In the genomic region with DNA sequence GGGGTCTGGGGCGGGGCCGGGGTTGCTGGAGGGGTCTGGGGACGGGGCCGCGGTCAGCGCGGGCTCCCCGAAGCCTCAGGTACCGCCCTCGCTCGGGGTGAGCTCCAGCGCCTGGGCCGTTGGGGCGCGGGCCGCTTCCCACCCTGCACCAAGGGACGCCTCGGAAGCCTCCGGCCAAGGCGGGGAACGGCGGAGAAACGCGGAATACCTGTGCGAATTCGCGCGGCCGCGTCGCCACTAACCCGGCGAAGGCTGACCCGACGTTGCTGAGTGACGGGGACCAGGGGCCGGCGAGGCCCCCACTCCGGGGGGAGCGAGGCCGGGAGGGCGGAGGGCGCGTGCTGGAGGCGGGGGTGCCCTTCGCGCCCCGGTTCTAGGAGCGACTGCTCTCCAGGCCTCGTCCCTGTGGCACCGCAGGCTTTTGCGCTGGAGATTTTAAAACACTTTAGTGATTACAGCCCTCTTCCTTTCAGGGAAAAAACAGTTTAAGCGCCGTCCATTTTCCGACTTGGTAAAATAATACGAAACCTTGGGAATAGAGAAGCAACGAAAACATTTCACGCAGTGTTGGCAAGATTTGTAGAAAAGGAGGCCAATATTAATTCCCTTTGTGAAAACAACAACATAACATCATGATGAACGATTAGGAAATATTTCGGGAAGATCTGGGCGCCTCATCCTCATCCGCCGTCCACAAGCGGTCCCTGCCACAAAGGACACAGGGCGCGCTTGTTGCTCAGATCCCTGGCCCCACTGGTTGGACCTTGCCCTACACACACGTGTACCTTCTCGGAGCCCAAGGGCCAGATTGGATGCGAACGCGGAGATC, we compare ENCODE assay signal across 1 cellular context.
TF ChIP-seq lines count a peak whose summit lies in the region.

No MANE protein-coding gene starts in this region.

TF ChIP-seq in HepG2, 621 proteins besides CTCF, POLR2A, EP300 and RAD21 (continued from another document and continues in another):
- TF ChIP-seq, protein P1, sequence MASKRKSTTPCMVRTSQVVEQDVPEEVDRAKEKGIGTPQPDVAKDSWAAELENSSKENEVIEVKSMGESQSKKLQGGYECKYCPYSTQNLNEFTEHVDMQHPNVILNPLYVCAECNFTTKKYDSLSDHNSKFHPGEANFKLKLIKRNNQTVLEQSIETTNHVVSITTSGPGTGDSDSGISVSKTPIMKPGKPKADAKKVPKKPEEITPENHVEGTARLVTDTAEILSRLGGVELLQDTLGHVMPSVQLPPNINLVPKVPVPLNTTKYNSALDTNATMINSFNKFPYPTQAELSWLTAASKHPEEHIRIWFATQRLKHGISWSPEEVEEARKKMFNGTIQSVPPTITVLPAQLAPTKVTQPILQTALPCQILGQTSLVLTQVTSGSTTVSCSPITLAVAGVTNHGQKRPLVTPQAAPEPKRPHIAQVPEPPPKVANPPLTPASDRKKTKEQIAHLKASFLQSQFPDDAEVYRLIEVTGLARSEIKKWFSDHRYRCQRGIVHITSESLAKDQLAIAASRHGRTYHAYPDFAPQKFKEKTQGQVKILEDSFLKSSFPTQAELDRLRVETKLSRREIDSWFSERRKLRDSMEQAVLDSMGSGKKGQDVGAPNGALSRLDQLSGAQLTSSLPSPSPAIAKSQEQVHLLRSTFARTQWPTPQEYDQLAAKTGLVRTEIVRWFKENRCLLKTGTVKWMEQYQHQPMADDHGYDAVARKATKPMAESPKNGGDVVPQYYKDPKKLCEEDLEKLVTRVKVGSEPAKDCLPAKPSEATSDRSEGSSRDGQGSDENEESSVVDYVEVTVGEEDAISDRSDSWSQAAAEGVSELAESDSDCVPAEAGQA (IDR thresholded peaks at IDR 0.05; ENCODE audit: low read depth): peak; percentile 26; the same call in 1 of the 2 replicates
- TF ChIP-seq, protein P1 (CRISPR knock-in tag; IDR thresholded peaks at IDR 0.05; ENCODE audit: borderline replicate concordance): no peak
- TF ChIP-seq, protein P2, sequence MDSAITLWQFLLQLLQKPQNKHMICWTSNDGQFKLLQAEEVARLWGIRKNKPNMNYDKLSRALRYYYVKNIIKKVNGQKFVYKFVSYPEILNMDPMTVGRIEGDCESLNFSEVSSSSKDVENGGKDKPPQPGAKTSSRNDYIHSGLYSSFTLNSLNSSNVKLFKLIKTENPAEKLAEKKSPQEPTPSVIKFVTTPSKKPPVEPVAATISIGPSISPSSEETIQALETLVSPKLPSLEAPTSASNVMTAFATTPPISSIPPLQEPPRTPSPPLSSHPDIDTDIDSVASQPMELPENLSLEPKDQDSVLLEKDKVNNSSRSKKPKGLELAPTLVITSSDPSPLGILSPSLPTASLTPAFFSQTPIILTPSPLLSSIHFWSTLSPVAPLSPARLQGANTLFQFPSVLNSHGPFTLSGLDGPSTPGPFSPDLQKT (CRISPR knock-in tag; IDR thresholded peaks at IDR 0.05; ENCODE audit: borderline replicate concordance): no peak
- TF ChIP-seq TCF12 (IDR thresholded peaks at IDR 0.05): no peak
- TF ChIP-seq TCF12 (CRISPR knock-in tag; IDR thresholded peaks at IDR 0.05): no peak
- TF ChIP-seq RBM39 (IDR thresholded peaks at IDR 0.05; ENCODE audit: low read depth, low read length, poor library complexity, severe bottlenecking): no peak
- TF ChIP-seq ZHX1 (CRISPR knock-in tag; IDR thresholded peaks at IDR 0.05; ENCODE audit: low read depth): no peak
- 0 out of 2 replicates have a peak, but pooled peaks have one; percentile 27 for TF ChIP-seq SALL2 (CRISPR knock-in tag; IDR thresholded peaks at IDR 0.05)
- no peak for TF ChIP-seq JUNB (CRISPR knock-in tag; IDR thresholded peaks at IDR 0.05; ENCODE audit: borderline replicate concordance)
- no peak for TF ChIP-seq ZNF234 (CRISPR knock-in tag; conservative IDR thresholded peaks at IDR 0.05)
- TF ChIP-seq ZSCAN12 (CRISPR knock-in tag; IDR thresholded peaks at IDR 0.05): peak; percentile 39; the same call in 1 of the 2 replicates
- TF ChIP-seq MEF2D (CRISPR knock-in tag; IDR thresholded peaks at IDR 0.05): peak; percentile 78
- TF ChIP-seq ZNF329 (CRISPR knock-in tag; IDR thresholded peaks at IDR 0.05; ENCODE audit: low read depth): no peak; the same call in 1 of the 2 replicates
- TF ChIP-seq ZNF709 (CRISPR knock-in tag; IDR thresholded peaks at IDR 0.05): no peak
- no peak for TF ChIP-seq RFX5 (IDR thresholded peaks at IDR 0.05; ENCODE audit: low read depth, low read length)
- no peak for TF ChIP-seq SP1 (IDR thresholded peaks at IDR 0.05)
- peak; percentile 30; the same call in 1 of the 2 replicates for TF ChIP-seq SP1 (CRISPR knock-in tag; IDR thresholded peaks at IDR 0.05)
- peak; percentile 84 for TF ChIP-seq TAF1 (CRISPR knock-in tag; IDR thresholded peaks at IDR 0.05)
- TF ChIP-seq LBX2 (CRISPR knock-in tag; IDR thresholded peaks at IDR 0.05; ENCODE audit: borderline replicate concordance): peak; percentile 71
- peak; percentile 72; the same call in 1 of the 2 replicates for TF ChIP-seq ZNF430 (CRISPR knock-in tag; IDR thresholded peaks at IDR 0.05)
- TF ChIP-seq ZNF101 (CRISPR knock-in tag; IDR thresholded peaks at IDR 0.05; ENCODE audit: borderline replicate concordance, low read depth): no peak
- no peak; the same call in 1 of the 2 replicates for TF ChIP-seq JDP2 (CRISPR knock-in tag; IDR thresholded peaks at IDR 0.05; ENCODE audit: borderline replicate concordance)
- TF ChIP-seq RBM22 (optimal IDR thresholded peaks at IDR 0.05; ENCODE audit: low read length): peak; percentile 50
- peak; percentile 89 for TF ChIP-seq ZFX (CRISPR knock-in tag; IDR thresholded peaks at IDR 0.05; ENCODE audit: low read depth)
- no peak for TF ChIP-seq ZBTB44 (CRISPR knock-in tag; IDR thresholded peaks at IDR 0.05)
- TF ChIP-seq ZNF30 (CRISPR knock-in tag; IDR thresholded peaks at IDR 0.05): no peak
- TF ChIP-seq ADNP (CRISPR knock-in tag; IDR thresholded peaks at IDR 0.05): no peak
- no peak for TF ChIP-seq IKZF4 (CRISPR knock-in tag; IDR thresholded peaks at IDR 0.05; ENCODE audit: borderline replicate concordance, low read depth, not compliant biosample characterization)
- TF ChIP-seq ZNF18 (CRISPR knock-in tag; IDR thresholded peaks at IDR 0.05; ENCODE audit: insufficient replicate concordance): no peak
- peak; percentile 94 for TF ChIP-seq ZNF644 (CRISPR knock-in tag; IDR thresholded peaks at IDR 0.05; ENCODE audit: low read depth)
- peak; percentile 99 for TF ChIP-seq MYC (CRISPR knock-in tag; IDR thresholded peaks at IDR 0.05; ENCODE audit: borderline replicate concordance)
- TF ChIP-seq MAFF (IDR thresholded peaks at IDR 0.05; ENCODE audit: low read depth, low read length): no peak
- TF ChIP-seq NFYB (CRISPR knock-in tag; IDR thresholded peaks at IDR 0.05): peak; percentile 59; the same call in 1 of the 2 replicates
- peak; percentile 73 for TF ChIP-seq NCOR1 (IDR thresholded peaks at IDR 0.05; ENCODE audit: borderline replicate concordance, low read length)
- TF ChIP-seq, protein P3, sequence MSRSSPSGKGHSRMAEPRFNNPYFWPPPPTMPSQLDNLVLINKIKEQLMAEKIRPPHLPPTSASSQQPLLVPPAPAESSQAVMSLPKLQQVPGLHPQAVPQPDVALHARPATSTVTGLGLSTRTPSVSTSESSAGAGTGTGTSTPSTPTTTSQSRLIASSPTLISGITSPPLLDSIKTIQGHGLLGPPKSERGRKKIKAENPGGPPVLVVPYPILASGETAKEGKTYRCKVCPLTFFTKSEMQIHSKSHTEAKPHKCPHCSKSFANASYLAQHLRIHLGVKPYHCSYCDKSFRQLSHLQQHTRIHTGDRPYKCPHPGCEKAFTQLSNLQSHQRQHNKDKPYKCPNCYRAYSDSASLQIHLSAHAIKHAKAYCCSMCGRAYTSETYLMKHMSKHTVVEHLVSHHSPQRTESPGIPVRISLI (CRISPR knock-in tag; IDR thresholded peaks at IDR 0.05; ENCODE audit: borderline replicate concordance): no peak
- TF ChIP-seq TOE1 (CRISPR knock-in tag; IDR thresholded peaks at IDR 0.05): 0 out of 2 replicates have a peak, but pooled peaks have one; percentile 52
- TF ChIP-seq, protein P4, sequence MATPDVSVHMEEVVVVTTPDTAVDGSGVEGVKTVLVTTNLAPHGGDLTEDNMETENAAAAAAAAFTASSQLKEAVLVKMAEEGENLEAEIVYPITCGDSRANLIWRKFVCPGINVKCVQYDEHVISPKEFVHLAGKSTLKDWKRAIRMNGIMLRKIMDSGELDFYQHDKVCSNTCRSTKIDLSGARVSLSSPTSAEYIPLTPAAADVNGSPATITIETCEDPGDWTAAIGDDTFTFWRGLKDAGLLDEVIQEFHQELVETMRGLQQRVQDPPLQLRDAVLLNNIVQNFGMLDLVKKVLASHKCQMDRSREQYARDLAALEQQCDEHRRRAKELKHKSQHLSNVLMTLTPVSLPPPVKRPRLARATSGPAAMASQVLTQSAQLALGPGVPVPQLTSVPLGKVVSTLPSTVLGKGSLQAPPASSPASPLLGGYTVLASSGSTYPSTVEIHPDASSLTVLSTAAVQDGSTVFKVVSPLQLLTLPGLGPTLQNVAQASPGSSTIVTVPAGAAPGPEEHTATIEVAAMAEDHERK (CRISPR knock-in tag; IDR thresholded peaks at IDR 0.05; ENCODE audit: low read depth): no peak
- TF ChIP-seq NR3C1 (CRISPR knock-in tag; IDR thresholded peaks at IDR 0.05): no peak
- peak; percentile 78 for TF ChIP-seq KMT2B (CRISPR knock-in tag; IDR thresholded peaks at IDR 0.05)
- no peak for TF ChIP-seq SMAD1 (CRISPR knock-in tag; IDR thresholded peaks at IDR 0.05; ENCODE audit: borderline replicate concordance, low read depth)
- 0 out of 2 replicates have a peak, but pooled peaks have one; percentile 39 for TF ChIP-seq EED (CRISPR knock-in tag; IDR thresholded peaks at IDR 0.05)
- no peak for TF ChIP-seq ZNF296 (CRISPR knock-in tag; conservative IDR thresholded peaks at IDR 0.05)
